Comparison of ENCODE assay signal across 21 cellular contexts in genomic region chr9:20815923-20816703, GRCh38.
DNase-seq lines count a peak whose midpoint lies in the region; ATAC-seq, FAIRE-seq and TF ChIP-seq lines count a peak whose summit lies in the region.
"Had no signal": no experiment of that assay in that cellular context is flagged by ENCODE, and none has a peak within 500 bp of the region (broad histone marks: within the 10 kb centered on the region; RNA-seq: fewer than 3 reads in every experiment).

No MANE protein-coding gene starts in this region.

- H3K27ac ChIP-seq in GM12878 (ENCODE audit: control insufficient read depth, insufficient read depth) (peak overlapping the region; percentile 31; the same call in 1 of the 2 replicates), stomach (no peak overlapping the region)

- H3K79me2 ChIP-seq in GM12878 (ENCODE audit: control insufficient read depth, insufficient read depth, low read length): no peaks in the 10 kb centered on the region

- H3K27me3 ChIP-seq in GM12878 (replicated peaks in 1 of 2; ENCODE audit: control insufficient read depth in 2 of 2, insufficient read depth in 2 of 2, low read length in 1 of 2) (no peaks in the 10 kb centered on the region), stomach (no peaks in the 10 kb centered on the region)

- POLR2A ChIA-PET in GM12878 (lab: Charles Lee): interaction anchor here (0.8 kb wide), 1 partner anchor 23 kb away, joined by 4 read pairs; no protein-coding TSS in a partner anchor

- H4K20me1 ChIP-seq in GM12878 (ENCODE audit: control insufficient read depth, insufficient read depth): no peaks in the 10 kb centered on the region

- BruUV-seq in GM12878 (replicated peaks; lab: Mats Ljungman, UMichigan): no TSS peak

- H3K4me1 ChIP-seq in GM12878 (ENCODE audit: control insufficient read depth, insufficient read depth, low read length) (peaks cover 3% of the 10 kb centered on the region), stomach (peaks cover 0 to 4% (median 0%) of the 10 kb centered on the region in 4 donors)

- H3K27me3 Mint-ChIP-seq in activated naive CD4-positive, alpha-beta T cell treated with anti-CD3 and anti-CD28 coated beads for 36 hours (ENCODE audit: low read depth): no peaks in the 10 kb centered on the region
- H3K27me3 Mint-ChIP-seq: CD4-positive, CD25-positive, alpha-beta regulatory T cell had no signal

- intact Hi-C loops in GM12878 (cut with micrococcal nuclease; ENCODE audit: unreplicated experiment): no loop called here
- intact Hi-C loops in left colon (cut with DNase I, micrococcal nuclease): no loop called here
- intact Hi-C loops in activated naive CD4-positive, alpha-beta T cell treated with anti-CD3 and anti-CD28 coated beads for 36 hours (cut with micrococcal nuclease): no loop called here
- intact Hi-C loops in stomach (cut with DNase I; ENCODE audit: low total_unique reads): no loop called here

- H3K4me3 Mint-ChIP-seq in activated naive CD4-positive, alpha-beta T cell treated with anti-CD3 and anti-CD28 coated beads for 36 hours: no peak overlapping the region
- H3K4me3 Mint-ChIP-seq: CD4-positive, CD25-positive, alpha-beta regulatory T cell had no signal

- no peak for TF ChIP-seq EP300 in GM12878 (IDR thresholded peaks at IDR 0.05; ENCODE audit: borderline replicate concordance in 1 of 2, control insufficient read depth in 1 of 2, low read depth in 2 of 2, low read length in 2 of 2)
- TF ChIP-seq EP300 in stomach (IDR thresholded peaks at IDR 0.05): no peak

- CTCF ChIA-PET in GM12878 (lab: Yijun Ruan, JAX): interaction anchor here (0.7 to 1.2 kb wide), 2 partner anchors 107 to 277 kb away, joined by 3 read pairs; no protein-coding TSS in a partner anchor
- CTCF ChIA-PET in activated naive CD4-positive, alpha-beta T cell treated with anti-CD3 and anti-CD28 coated beads for 36 hours (lab: Charles Lee): interaction anchor here (1.2 kb wide), 1 partner anchor 18 kb away, joined by 3 read pairs; no protein-coding TSS in a partner anchor

- DNase-seq in COR-L47 (lab: John Stamatoyannopoulos, UW) (peak; percentile 0), GM12878 (ENCODE audit: low read depth, low spot score) (no peak), left colon (no peak), SW480 (ENCODE audit: low spot score) (no peak), stomach (no peak)
- no peak for DNase-seq in activated naive CD4-positive, alpha-beta T cell treated with anti-CD3 and anti-CD28 coated beads for 36 hours
- DNase-seq: CD4-positive, CD25-positive, alpha-beta regulatory T cell; DMS 273 treated with DMSO at 0.1 percent for 48 hours; DMS79 treated with DMSO at 0.1 percent for 48 hours; Karpas-422; NCI-H1417; NCI-H1694 treated with DMSO at 0.1 percent for 48 hours; NCI-H2081 treated with DMSO at 0.1 percent for 48 hours; NCI-H510A; NCI-H748 treated with DMSO at 0.1 percent for 48 hours; NK-92 treated with Interleukin-12 subunit alpha and Interleukin-12 subunit beta, amount 100 ng/mL, for 24 hours; SIG-M5 had no signal

- H3K27ac Mint-ChIP-seq in activated naive CD4-positive, alpha-beta T cell treated with anti-CD3 and anti-CD28 coated beads for 36 hours: no peak overlapping the region
- H3K27ac Mint-ChIP-seq: CD4-positive, CD25-positive, alpha-beta regulatory T cell had no signal

- in situ Hi-C loops in GM12878 (cut with MboI): no loop called here

- peaks cover 0 to 7% of the 10 kb centered on the region in 2 experiments; a peak in 1 of 4 replicates for H3K36me3 ChIP-seq in GM12878 (ENCODE audit: control insufficient read depth in 2 of 2, insufficient read depth in 2 of 2, low read length in 1 of 2)
- H3K36me3 ChIP-seq in stomach: peaks cover 0 to 4% (median 0%) of the 10 kb centered on the region in 4 donors

- FAIRE-seq in GM12878 (lab: Jason Lieb, UNC): no peak
- FAIRE-seq: H54 had no signal

- H3K4me3 ChIP-seq in GM12878: no peak overlapping the region
- H3K4me3 ChIP-seq in stomach: no peak overlapping the region

- SMC1A ChIA-PET in GM12878 (lab: Charles Lee; ENCODE audit: uncharacterized antibody, unreplicated experiment): interaction anchor here (0.6 to 1.0 kb wide), 6 partner anchors 8 to 191 kb away, joined by 3 read pairs; no protein-coding TSS in a partner anchor

- H3K9me3 ChIP-seq in GM12878 (replicated peaks; ENCODE audit: control insufficient read depth, insufficient read depth, low read length): no peaks in the 10 kb centered on the region
- H3K9me3 ChIP-seq in stomach: no peaks in the 10 kb centered on the region

- no peak overlapping the region for H3K9ac ChIP-seq in GM12878 (ENCODE audit: control insufficient read depth, insufficient read depth, low read length)

- H3K9me3 Mint-ChIP-seq in activated naive CD4-positive, alpha-beta T cell treated with anti-CD3 and anti-CD28 coated beads for 36 hours: no peaks in the 10 kb centered on the region
- H3K9me3 Mint-ChIP-seq: CD4-positive, CD25-positive, alpha-beta regulatory T cell had no signal

- TF ChIP-seq POLR2A in GM12878 (IDR thresholded peaks at IDR 0.05; ENCODE audit: low read depth, low read length) (no peak), stomach (IDR thresholded peaks at IDR 0.05) (no peak)

- 46% methylated on average over 5 of the region's 5 CpGs for WGBS in GM12878 (ENCODE audit: insufficient coverage, insufficient replicate concordance, low lambda C conversion rate, missing lambda C conversion rate)
- WGBS in stomach, 5 donors: 59 to 69% (median 64%) methylated on average over 5 of the region's 5 CpGs

- peaks cover 3% of the 10 kb centered on the region for H3K36me3 Mint-ChIP-seq in activated naive CD4-positive, alpha-beta T cell treated with anti-CD3 and anti-CD28 coated beads for 36 hours (ENCODE audit: low read depth)

- RAD21 ChIA-PET in GM12878 (lab: Charles Lee; ENCODE audit: unreplicated experiment): interaction anchor here (1.2 kb wide), 1 partner anchor 191 kb away, joined by 3 read pairs; no protein-coding TSS in a partner anchor

- H2AFZ ChIP-seq in GM12878 (ENCODE audit: control insufficient read depth, low read depth, low read length): no peak overlapping the region; the same call in 1 of the 2 replicates

- no peak for TF ChIP-seq RAD21 in GM12878 (IDR thresholded peaks at IDR 0.05; ENCODE audit: insufficient read depth, low read depth, low read length)

- H3K4me1 Mint-ChIP-seq in activated naive CD4-positive, alpha-beta T cell treated with anti-CD3 and anti-CD28 coated beads for 36 hours (ENCODE audit: low read depth): no peaks in the 10 kb centered on the region

- peak overlapping the region; percentile 48; the same call in 1 of the 2 replicates for H3K4me2 ChIP-seq in GM12878 (ENCODE audit: control insufficient read depth, insufficient read depth)

- peak; percentile 50 for ATAC-seq in HG02885 (IDR thresholded peaks at IDR 0.05; ENCODE audit: poor library complexity, unreplicated experiment)
- peak; percentile 73 for ATAC-seq in GM12878
- peak; percentile 82 for ATAC-seq in left colon
- ATAC-seq: Panc1, SK-N-SH treated with all-trans-retinoic acid at 6 μM for 48 hours had no signal

- TF ChIP-seq CTCF in GM12878 (IDR thresholded peaks at IDR 0.05 in 2 of 3, conservative IDR thresholded peaks at IDR 0.05 in 1 of 3; ENCODE audit: control insufficient read depth in 2 of 3, extremely low read depth in 1 of 3, insufficient read depth in 1 of 3, low read depth in 3 of 3, low read length in 3 of 3): no peak
- no peak for TF ChIP-seq CTCF in stomach (IDR thresholded peaks at IDR 0.05)

TF ChIP-seq in GM12878, 131 proteins besides CTCF, POLR2A, EP300 and RAD21:
- TF ChIP-seq RUNX3 (IDR thresholded peaks at IDR 0.05; ENCODE audit: low read length): peak; percentile 37
- TF ChIP-seq BHLHE40 (IDR thresholded peaks at IDR 0.05; ENCODE audit: borderline replicate concordance in 1 of 2, low read depth in 2 of 2, low read length in 1 of 2): no peak
- 0 out of 2 replicates have a peak, but pooled peaks have one; percentile 52 for TF ChIP-seq CREB1 (IDR thresholded peaks at IDR 0.05; ENCODE audit: low read depth)
- TF ChIP-seq CREM (IDR thresholded peaks at IDR 0.05; ENCODE audit: low read depth): peak; percentile 29; the same call in 1 of the 2 replicates
- no peak for TF ChIP-seq BCL3 (IDR thresholded peaks at IDR 0.05; ENCODE audit: borderline replicate concordance, insufficient read depth, low read depth, low read length, poor library complexity, severe bottlenecking)
- TF ChIP-seq, protein P1, sequence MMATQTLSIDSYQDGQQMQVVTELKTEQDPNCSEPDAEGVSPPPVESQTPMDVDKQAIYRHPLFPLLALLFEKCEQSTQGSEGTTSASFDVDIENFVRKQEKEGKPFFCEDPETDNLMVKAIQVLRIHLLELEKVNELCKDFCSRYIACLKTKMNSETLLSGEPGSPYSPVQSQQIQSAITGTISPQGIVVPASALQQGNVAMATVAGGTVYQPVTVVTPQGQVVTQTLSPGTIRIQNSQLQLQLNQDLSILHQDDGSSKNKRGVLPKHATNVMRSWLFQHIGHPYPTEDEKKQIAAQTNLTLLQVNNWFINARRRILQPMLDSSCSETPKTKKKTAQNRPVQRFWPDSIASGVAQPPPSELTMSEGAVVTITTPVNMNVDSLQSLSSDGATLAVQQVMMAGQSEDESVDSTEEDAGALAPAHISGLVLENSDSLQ (IDR thresholded peaks at IDR 0.05): peak; percentile 31; the same call in 1 of the 2 replicates
- 0 out of 2 replicates have a peak, but pooled peaks have one; percentile 16 for TF ChIP-seq NFIC (IDR thresholded peaks at IDR 0.05; ENCODE audit: low read depth, low read length)
